In genomic region chr20:6212903-6213302, GRCh38 we compare ENCODE assay signal across 1 cellular context.
TF ChIP-seq lines count a peak whose summit lies in the region.

No MANE protein-coding gene starts in this region.

TF ChIP-seq in K562, 482 proteins besides CTCF, POLR2A, EP300 and RAD21 (continued from another document and continues in another):
- TF ChIP-seq ZNF318 (IDR thresholded peaks at IDR 0.05; ENCODE audit: borderline replicate concordance in 1 of 2, low read depth in 1 of 2) (no peak), ARID4B (CRISPR knock-in tag; IDR thresholded peaks at IDR 0.05) (no peak), OTX1 (CRISPR knock-in tag; IDR thresholded peaks at IDR 0.05) (no peak), ZNF77 (CRISPR knock-in tag; IDR thresholded peaks at IDR 0.05) (no peak), KLF13 (tag; IDR thresholded peaks at IDR 0.05; ENCODE audit: borderline replicate concordance, low read depth) (no peak), C11orf30 (IDR thresholded peaks at IDR 0.05; ENCODE audit: low read depth) (peak; percentile 58), ARID2 (IDR thresholded peaks at IDR 0.05) (no peak), HNRNPL (IDR thresholded peaks at IDR 0.05; ENCODE audit: low read depth, low read length) (no peak), ZNF384 (IDR thresholded peaks at IDR 0.05; ENCODE audit: low read depth, low read length) (no peak), ZNF431 (CRISPR knock-in tag; IDR thresholded peaks at IDR 0.05) (no peak), LCOR (CRISPR knock-in tag; IDR thresholded peaks at IDR 0.05) (no peak), SREBF2 (CRISPR knock-in tag; IDR thresholded peaks at IDR 0.05) (no peak), ZNF507 (tag; conservative IDR thresholded peaks at IDR 0.05) (no peak), PPARD (CRISPR knock-in tag; IDR thresholded peaks at IDR 0.05) (no peak), ZNF699 (CRISPR knock-in tag; IDR thresholded peaks at IDR 0.05; ENCODE audit: insufficient replicate concordance) (no peak), CREM (IDR thresholded peaks at IDR 0.05; ENCODE audit: low read depth) (0 out of 2 replicates have a peak, but pooled peaks have one; percentile 18), ZNF316 (IDR thresholded peaks at IDR 0.05) (peak; percentile 55), TRIM24 (IDR thresholded peaks at IDR 0.05) (no peak), ZNF143 (CRISPR knock-in tag; IDR thresholded peaks at IDR 0.05) (no peak), ESRRA (IDR thresholded peaks at IDR 0.05; ENCODE audit: borderline replicate concordance, low read depth) (no peak), ATF1 (CRISPR knock-in tag; IDR thresholded peaks at IDR 0.05) (no peak), ATF1 (tag; IDR thresholded peaks at IDR 0.05) (peak; percentile 37; the same call in 1 of the 2 replicates), GABPA (tag; conservative IDR thresholded peaks at IDR 0.05; ENCODE audit: low read depth) (peak; percentile 45), TFE3 (CRISPR knock-in tag; IDR thresholded peaks at IDR 0.05) (no peak), MLLT1 (IDR thresholded peaks at IDR 0.05) (no peak), THRB (CRISPR knock-in tag; conservative IDR thresholded peaks at IDR 0.05) (no peak), IFI16 (CRISPR knock-in tag; IDR thresholded peaks at IDR 0.05) (no peak), ARNT (IDR thresholded peaks at IDR 0.05) (no peak), CBFA2T3 (IDR thresholded peaks at IDR 0.05) (no peak), PRPF4 (IDR thresholded peaks at IDR 0.05; ENCODE audit: insufficient read depth, low read depth, low read length, poor library complexity, severe bottlenecking) (no peak)
